8 cellular contexts compared by ENCODE assay signal in genomic region chr12:89350260-89350659, GRCh38. TPM values are rescaled to one million over a fixed set of nuclear protein-coding genes. Genes with fewer than 3 reads are reported as not detected.
DNase-seq lines count a peak whose midpoint lies in the region; ATAC-seq and TF ChIP-seq lines count a peak whose summit lies in the region.

No MANE protein-coding gene starts in this region.

- intact Hi-C loops in prostate gland (cut with DNase I) = loop anchor here (2.0 to 5.0 kb wide), 2 partner anchors 67 to 103 kb away; no protein-coding TSS in a partner anchor

- peaks cover 65% of the 10 kb centered on the region for H3F3A ChIP-seq in GM23248 (ENCODE audit: insufficient read depth)

- in situ Hi-C loops in GM23248 (cut with MboI) = loop anchor here (10.0 kb wide), 1 partner anchor 295 kb away; no protein-coding TSS in a partner anchor

- H3K9me3 ChIP-seq in GM23248 (ENCODE audit: low read depth) = no peaks in the 10 kb centered on the region
- H3K9me3 ChIP-seq in SJCRH30 (replicated peaks) = no peaks in the 10 kb centered on the region
- H3K9me3 ChIP-seq in prostate gland = no peaks in the 10 kb centered on the region

- peaks cover 5% of the 10 kb centered on the region; the same call in 1 of the 2 replicates for H4K20me1 ChIP-seq in GM23248 (ENCODE audit: insufficient read depth)

- WGBS in GM23248 (ENCODE audit: low coverage in 1 of 2, low lambda C conversion rate in 2 of 2, missing lambda C conversion rate in 2 of 2), 2 experiments = 80 to 81% methylated on average over 8 of the region's 8 CpGs
- WGBS in prostate gland = 31% methylated on average over 8 of the region's 8 CpGs

- H2AFZ ChIP-seq in GM23248 = no peak overlapping the region

- no peaks in the 10 kb centered on the region for H3K9me2 ChIP-seq in GM23248 (ENCODE audit: insufficient read depth)

- TF ChIP-seq CTCF in fibroblast of mammary gland (conservative IDR thresholded peaks at IDR 0.05; ENCODE audit: control insufficient read depth, insufficient read depth, low read depth, low read length) (no peak), prostate gland (IDR thresholded peaks at IDR 0.05) (no peak)

- peak overlapping the region; percentile 98 for H3K4me2 ChIP-seq in GM23248 (ENCODE audit: unreplicated experiment)

- H3K4me1 ChIP-seq in GM23248 (ENCODE audit: insufficient read depth) = peaks cover 34% of the 10 kb centered on the region
- H3K4me1 ChIP-seq in SJCRH30 = peaks cover 27% of the 10 kb centered on the region
- peaks cover 2% of the 10 kb centered on the region for H3K4me1 ChIP-seq in prostate gland (replicated peaks)

- no peak for ATAC-seq in GM18519 (IDR thresholded peaks at IDR 0.05; ENCODE audit: low FRiP score, unreplicated experiment)

- H3K9ac ChIP-seq in GM23248 = peak overlapping the region; percentile 94

- H3K4me3 ChIP-seq in GM23248 (peak overlapping the region; percentile 89), SJCRH30 (peak overlapping the region; percentile 73), fibroblast of mammary gland (ENCODE audit: control insufficient read depth, low read depth, low read length) (peak overlapping the region; percentile 74), prostate gland (peak overlapping the region; percentile 44 to 70)

- H3K27ac ChIP-seq in GM23248 = peak overlapping the region; percentile 96
- peak overlapping the region; percentile 96 for H3K27ac ChIP-seq in SJCRH30
- H3K27ac ChIP-seq in prostate gland = peak overlapping the region; percentile 90 to 95

- peaks cover 32% of the 10 kb centered on the region for H3K36me3 ChIP-seq in GM23248 (ENCODE audit: low read depth)
- peaks cover 27% of the 10 kb centered on the region for H3K36me3 ChIP-seq in SJCRH30
- H3K36me3 ChIP-seq in prostate gland = no peaks in the 10 kb centered on the region

- no peaks in the 10 kb centered on the region for H3K27me3 ChIP-seq in GM23248 (replicated peaks; ENCODE audit: insufficient read depth)
- H3K27me3 ChIP-seq in SJCRH30 = no peaks in the 10 kb centered on the region
- H3K27me3 ChIP-seq in prostate gland (replicated peaks; ENCODE audit: insufficient read depth) = no peaks in the 10 kb centered on the region

- TF ChIP-seq POLR2A in prostate gland (IDR thresholded peaks at IDR 0.05) = no peak

- DNase-seq in GM23248 (no peak), SJCRH30 (no peak), fibroblast of mammary gland (ENCODE audit: low read depth) (no peak), prostate gland (ENCODE audit: low spot score) (no peak), retina (no peak), NCI-H345 (lab: John Stamatoyannopoulos, UW) (no peak)
- DNase-seq in activated CD8-positive, alpha-beta memory T cell treated with anti-CD3 and anti-CD28 coated beads for 24 hours = no peak

- H3K79me2 ChIP-seq in GM23248 (ENCODE audit: insufficient read depth) = peaks cover 58% of the 10 kb centered on the region

RNA-seq across cellular contexts. Expression of gene DUSP6, which starts 2.0 kb away (rescaled TPM):
- 81.9 and 112 TPM in 2 replicates for total RNA-seq in GM23248 (2014; rRNA removed; shearing (Covaris generic))
- polyA plus RNA-seq in GM23248 (2016; fragmentation: Nextera tagmentation; extraction: Ambion mirVana) = 96.1 and 100 TPM in 2 replicates
- 97.3 and 100 TPM in 2 replicates for total RNA-seq in SJCRH30 (2014; rRNA removed; shearing (Covaris generic))
- total RNA-seq in prostate gland = 10 to 100 TPM; 30.6 to 36.2 TPM
